Comparison of ENCODE assay signal across 15 cellular contexts in the genomic region with DNA sequence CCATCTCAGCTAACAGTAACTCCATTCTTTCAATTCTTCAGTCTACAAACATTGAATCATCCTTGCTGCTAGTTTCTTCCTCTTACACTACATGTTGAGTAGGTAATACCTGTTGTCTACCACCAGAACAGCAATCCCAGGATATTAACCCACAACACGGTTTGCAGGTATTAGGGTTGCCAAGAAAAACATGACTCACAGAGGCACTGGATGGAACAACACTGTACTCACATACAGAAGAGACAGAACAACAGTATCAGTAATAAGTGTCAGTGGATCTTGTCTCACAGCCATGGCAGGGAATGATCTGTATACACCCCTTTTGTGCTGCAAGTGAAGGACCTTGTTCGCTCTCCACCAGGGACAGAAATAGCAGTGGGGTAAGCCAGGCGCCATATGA.
DNase-seq lines count a peak whose midpoint lies in the region; ATAC-seq and TF ChIP-seq lines count a peak whose summit lies in the region.
"Had no signal": no experiment of that assay in that cellular context is flagged by ENCODE, and none has a peak within 500 bp of the region (broad histone marks: within the 10 kb centered on the region; RNA-seq: fewer than 3 reads in every experiment).

No MANE protein-coding gene starts in this region.

- H3K4me1 Mint-ChIP-seq in T-helper 17 cell, result peaks cover 14% of the 10 kb centered on the region
- H3K4me1 Mint-ChIP-seq: T-cell had no signal

- H3K4me1 ChIP-seq in left ventricle myocardium inferior, result peaks cover 22% of the 10 kb centered on the region
- H3K4me1 ChIP-seq in testis, result no peaks in the 10 kb centered on the region
- H3K4me1 ChIP-seq: ascending aorta had no signal

- no peak for ATAC-seq in T-helper 17 cell
- ATAC-seq: activated T-cell treated with anti-CD3 and anti-CD28 coated beads, Interleukin-2, amount 50 U/mL, for 72 hours; T-cell had no signal

- in situ Hi-C loops in Caki2 (cut with HindIII; ENCODE audit: low pct_unique_long_range_greater_than_20kb, low sequenced_read_pairs), result no loop called here

- H3K36me3 Mint-ChIP-seq in T-helper 17 cell (ENCODE audit: low read depth), result peaks cover 7% of the 10 kb centered on the region

- WGBS in testis, 2 donors, result 78 to 84% methylated on average over 3 of the region's 3 CpGs

- H3K27me3 ChIP-seq in MG63 (no peaks in the 10 kb centered on the region), left ventricle myocardium inferior (ENCODE audit: low read depth) (no peaks in the 10 kb centered on the region), testis (no peaks in the 10 kb centered on the region)
- H3K27me3 ChIP-seq: ascending aorta had no signal

- no peak overlapping the region for H3K4me3 ChIP-seq in MG63
- no peak overlapping the region for H3K4me3 ChIP-seq in choroid plexus epithelial cell (ENCODE audit: low read depth, low read length)
- no peak overlapping the region for H3K4me3 ChIP-seq in left ventricle myocardium inferior
- no peak overlapping the region for H3K4me3 ChIP-seq in testis
- H3K4me3 ChIP-seq: ascending aorta had no signal

- H3K36me3 ChIP-seq in MG63 (no peaks in the 10 kb centered on the region), left ventricle myocardium inferior (no peaks in the 10 kb centered on the region), testis (ENCODE audit: low read depth, missing control alignments) (no peaks in the 10 kb centered on the region)
- H3K36me3 ChIP-seq: ascending aorta had no signal

- H3K27ac Mint-ChIP-seq in T-helper 17 cell, result no peak overlapping the region
- H3K27ac Mint-ChIP-seq: activated T-cell treated with anti-CD3 and anti-CD28 coated beads, Interleukin-2, amount 50 U/mL, for 72 hours; progenitor cell of endocrine pancreas; T-cell had no signal

- TF ChIP-seq POLR2A in testis (IDR thresholded peaks at IDR 0.05), result no peak

- intact Hi-C loops in left ventricle myocardium inferior (cut with micrococcal nuclease) (no loop called here), testis (cut with DNase I; ENCODE audit: low total_unique reads) (no loop called here)

- H3K27ac ChIP-seq in left ventricle myocardium inferior (replicated peaks) (peak overlapping the region; percentile 78), testis (no peak overlapping the region)
- H3K27ac ChIP-seq: ascending aorta had no signal

- TF ChIP-seq CTCF in choroid plexus epithelial cell (conservative IDR thresholded peaks at IDR 0.05; ENCODE audit: low read depth, low read length) (no peak), left ventricle myocardium inferior (IDR thresholded peaks at IDR 0.05; ENCODE audit: borderline replicate concordance) (no peak), testis (IDR thresholded peaks at IDR 0.05) (no peak)

- peak; percentile 61 for DNase-seq in Caki2 (ENCODE audit: low read depth)
- DNase-seq in MG63, result peak; percentile 24
- peak; percentile 67 for DNase-seq in choroid plexus epithelial cell (ENCODE audit: low read depth)
- DNase-seq in left ventricle myocardium inferior, result no peak
- no peak for DNase-seq in HT-29 (ENCODE audit: low spot score)
- no peak for DNase-seq in testis
- DNase-seq in retina, result no peak
- no peak for DNase-seq in T-helper 17 cell
- DNase-seq: activated CD4-positive, alpha-beta T cell treated with anti-CD3 and anti-CD28 coated beads for 48 hours; activated T-cell treated with anti-CD3 and anti-CD28 coated beads, Interleukin-2, amount 50 U/mL, for 72 hours; DND-41; GOT3; T-cell had no signal

- no peak overlapping the region for H3K4me3 Mint-ChIP-seq in T-helper 17 cell
- H3K4me3 Mint-ChIP-seq: activated T-cell treated with anti-CD3 and anti-CD28 coated beads, Interleukin-2, amount 50 U/mL, for 72 hours; T-cell had no signal

- H3K9me3 ChIP-seq in MG63 (no peaks in the 10 kb centered on the region), left ventricle myocardium inferior (replicated peaks) (peaks cover 11% of the 10 kb centered on the region), testis (no peaks in the 10 kb centered on the region), T-helper 17 cell (ENCODE audit: control insufficient read depth, low read length, poor library complexity, severe bottlenecking) (no peaks in the 10 kb centered on the region)
- H3K9me3 ChIP-seq: ascending aorta had no signal

- H3K27me3 Mint-ChIP-seq in T-helper 17 cell, result no peaks in the 10 kb centered on the region
- H3K27me3 Mint-ChIP-seq: progenitor cell of endocrine pancreas, T-cell had no signal

Comparison
In these comparisons a context has a peak if more than half of its experiments do, and no peak if none do; other contexts are left out.
1. DNase-seq: peak in Caki2 (single experiment), MG63 (single experiment) and choroid plexus epithelial cell (single experiment); none in left ventricle myocardium inferior (single experiment), HT-29 (single experiment), testis (single experiment), retina (single experiment) and T-helper 17 cell (0 of 3).